Comparison of ENCODE assay signal across 15 cellular contexts in genomic region chr12:1810201-1810930, GRCh38. TPM values are rescaled to one million over a fixed set of nuclear protein-coding genes. Genes with fewer than 3 reads are reported as not detected.
DNase-seq lines count a peak whose midpoint lies in the region; ATAC-seq and TF ChIP-seq lines count a peak whose summit lies in the region.
"Had no signal": no experiment of that assay in that cellular context is flagged by ENCODE, and none has a peak within 500 bp of the region (broad histone marks: within the 10 kb centered on the region; RNA-seq: fewer than 3 reads in every experiment).

No MANE protein-coding gene starts in this region.

- H3K9me2 ChIP-seq in PC-9 (ENCODE audit: insufficient read depth) = no peaks in the 10 kb centered on the region

- no peaks in the 10 kb centered on the region for H3K9me3 ChIP-seq in transverse colon
- H3K9me3 ChIP-seq in PC-9 (ENCODE audit: insufficient read depth, low read depth) = no peaks in the 10 kb centered on the region
- H3K9me3 ChIP-seq: Caco-2 had no signal

- no TSS peak for BruUV-seq in PC-9 (replicated peaks; lab: Mats Ljungman, UMichigan)

- H3K27me3 Mint-ChIP-seq in activated CD8-positive, alpha-beta T cell treated with anti-CD3 and anti-CD28 coated beads, Interleukin-2, amount 10 ng/mL, durations not matched to agents 7 days and 5 days (ENCODE audit: low read depth) = peaks cover 4% of the 10 kb centered on the region
- H3K27me3 Mint-ChIP-seq in immature natural killer cell (ENCODE audit: low read depth in 3 of 3) = peaks cover 3 to 10% (median 5%) of the 10 kb centered on the region in 3 donors

- no peaks in the 10 kb centered on the region for H4K20me1 ChIP-seq in PC-9 (ENCODE audit: insufficient read depth)

- CTCF ChIA-PET in activated CD8-positive, alpha-beta T cell treated with anti-CD3 and anti-CD28 coated beads, Interleukin-2, amount 10 ng/mL, durations not matched to agents 7 days and 5 days (lab: Charles Lee) = no interaction called here
- CTCF ChIA-PET in PC-9 (lab: Charles Lee) = no interaction called here

- H3K79me2 ChIP-seq in PC-9 (ENCODE audit: low read depth) = no peaks in the 10 kb centered on the region

- no peak overlapping the region for H3K4me3 ChIP-seq in transverse colon
- H3K4me3 ChIP-seq in PC-9 = no peak overlapping the region

- peak overlapping the region; percentile 28 for H3K27ac Mint-ChIP-seq in activated CD8-positive, alpha-beta T cell treated with anti-CD3 and anti-CD28 coated beads, Interleukin-2, amount 10 ng/mL, durations not matched to agents 7 days and 5 days
- H3K27ac Mint-ChIP-seq in immature natural killer cell = peak overlapping the region in 4 of 6 donors; percentile 53 to 85 (median 76)

- no peak for ATAC-seq in activated CD8-positive, alpha-beta T cell treated with anti-CD3 and anti-CD28 coated beads, Interleukin-2, amount 10 ng/mL, durations not matched to agents 7 days and 5 days

- 82 to 88% methylated on average over 5 to 21 of the region's 21 CpGs for WGBS in transverse colon (ENCODE audit: low coverage in 1 of 2), 2 donors

- H3K36me3 ChIP-seq in transverse colon = no peaks in the 10 kb centered on the region
- H3K36me3 ChIP-seq in PC-9 (ENCODE audit: low read depth) = no peaks in the 10 kb centered on the region

- H3K4me1 Mint-ChIP-seq in activated CD8-positive, alpha-beta T cell treated with anti-CD3 and anti-CD28 coated beads, Interleukin-2, amount 10 ng/mL, durations not matched to agents 7 days and 5 days (ENCODE audit: low read depth) = peaks cover 9% of the 10 kb centered on the region
- H3K4me1 Mint-ChIP-seq in immature natural killer cell = peaks cover 20 to 64% of the 10 kb centered on the region in 2 donors

- no peaks in the 10 kb centered on the region for H3F3A ChIP-seq in PC-9 (ENCODE audit: insufficient read depth, low read depth)

- intact Hi-C loops in transverse colon (cut with DNase I; ENCODE audit: low total_unique reads) (no loop called here), PC-9 (cut with micrococcal nuclease; ENCODE audit: unreplicated experiment) (no loop called here)

- peak; percentile 55 for DNase-seq in CD1c-positive myeloid dendritic cell (ENCODE audit: extremely low spot score)
- DNase-seq in EL = peak; percentile 29
- DNase-seq in activated CD8-positive, alpha-beta T cell treated with anti-CD3 and anti-CD28 coated beads, Interleukin-2, amount 10 ng/mL, durations not matched to agents 7 days and 5 days = no peak
- no peak for DNase-seq in immature natural killer cell
- DNase-seq in transverse colon = no peak
- no peak for DNase-seq in NCI-H226
- DNase-seq in NCI-H524 (lab: John Stamatoyannopoulos, UW) = no peak
- DNase-seq in PC-9 = no peak
- DNase-seq: activated CD4-positive, alpha-beta T cell treated with anti-CD3 and anti-CD28 coated beads for 48 hours; Caco-2; NCI-H1417; NCI-H69; retina had no signal

- no peak overlapping the region for H3K4me2 ChIP-seq in PC-9

- in situ Hi-C loops in transverse colon (cut with MboI; ENCODE audit: low pct_ligation_motif_present in 1 of 4, low pct_unique_long_range_greater_than_20kb in 1 of 4, low sequenced_read_pairs in 3 of 4) = loop anchor here in 2 of 4 donors (25.0 kb wide), 1 partner anchor 227 kb away; no protein-coding TSS in a partner anchor

- TF ChIP-seq POLR2A in transverse colon (IDR thresholded peaks at IDR 0.05) = no peak

- POLR2A ChIA-PET in activated CD8-positive, alpha-beta T cell treated with anti-CD3 and anti-CD28 coated beads, Interleukin-2, amount 10 ng/mL, durations not matched to agents 7 days and 5 days (lab: Charles Lee) = no interaction called here
- POLR2A ChIA-PET in PC-9 (lab: Charles Lee; ENCODE audit: unreplicated experiment) = no interaction called here

- no peak for TF ChIP-seq EP300 in transverse colon (IDR thresholded peaks at IDR 0.05; ENCODE audit: low read depth)

- peaks cover 3% of the 10 kb centered on the region for H3K27me3 ChIP-seq in transverse colon
- peaks cover 70% of the 10 kb centered on the region for H3K27me3 ChIP-seq in PC-9 (ENCODE audit: insufficient read depth, low read depth)

- H3K27ac ChIP-seq in transverse colon (no peak overlapping the region), PC-9 (no peak overlapping the region)

- H3K4me1 ChIP-seq in transverse colon (no peaks in the 10 kb centered on the region), PC-9 (replicated peaks; ENCODE audit: insufficient read depth) (no peaks in the 10 kb centered on the region)

- no peaks in the 10 kb centered on the region for H3K36me3 Mint-ChIP-seq in activated CD8-positive, alpha-beta T cell treated with anti-CD3 and anti-CD28 coated beads, Interleukin-2, amount 10 ng/mL, durations not matched to agents 7 days and 5 days (ENCODE audit: low read depth)
- H3K36me3 Mint-ChIP-seq in immature natural killer cell = peaks cover 0 to 3% (median 0%) of the 10 kb centered on the region in 3 donors

- H3K4me3 Mint-ChIP-seq in activated CD8-positive, alpha-beta T cell treated with anti-CD3 and anti-CD28 coated beads, Interleukin-2, amount 10 ng/mL, durations not matched to agents 7 days and 5 days = peak overlapping the region; percentile 0
- H3K4me3 Mint-ChIP-seq in immature natural killer cell = peak overlapping the region; percentile 45 to 74 (median 67)

- TF ChIP-seq CTCF in transverse colon (IDR thresholded peaks at IDR 0.05) (no peak), PC-9 (conservative IDR thresholded peaks at IDR 0.05) (no peak)

- no peak overlapping the region for H2AFZ ChIP-seq in PC-9

- H3K9me3 Mint-ChIP-seq in activated CD8-positive, alpha-beta T cell treated with anti-CD3 and anti-CD28 coated beads, Interleukin-2, amount 10 ng/mL, durations not matched to agents 7 days and 5 days (ENCODE audit: insufficient read depth) = no peaks in the 10 kb centered on the region
- no peaks in the 10 kb centered on the region for H3K9me3 Mint-ChIP-seq in immature natural killer cell

RNA-seq across cellular contexts. Expression of gene LRTM2, which starts 10.0 kb away (rescaled TPM):
- not detected for total RNA-seq in activated CD8-positive, alpha-beta T cell treated with anti-CD3 and anti-CD28 coated beads, Interleukin-2, amount 10 ng/mL, durations not matched to agents 7 days and 5 days
- polyA plus RNA-seq in immature natural killer cell = not detected
- total RNA-seq in transverse colon (not detected), PC-9 (2021) (not detected in 2 replicates)
- total RNA-seq: bronchial epithelial cell, Caco-2 had no signal
- polyA plus RNA-seq: esophagus had no signal

Comparison
In these comparisons a context has a peak if more than half of its experiments do, and no peak if none do; other contexts are left out.
1. DNase-seq: peak in CD1c-positive myeloid dendritic cell (single experiment) and EL (single experiment); none in activated CD8-positive, alpha-beta T cell treated with anti-CD3 and anti-CD28 coated beads, Interleukin-2, amount 10 ng/mL, durations not matched to agents 7 days and 5 days (single experiment), immature natural killer cell (0 of 3), transverse colon (single experiment), NCI-H226 (single experiment), NCI-H524 (0 of 2) and PC-9 (0 of 2).